ENCODE assay signal across 10 cellular contexts in genomic region chr1:111214884-111215283, GRCh38. TPM values are rescaled to one million over a fixed set of nuclear protein-coding genes. Genes with fewer than 3 reads are reported as not detected.
A peak's percentile ranks its signal among the peaks of the same experiment; 100 is the strongest.
DNase-seq lines count a peak whose midpoint lies in the region; ATAC-seq and TF ChIP-seq lines count a peak whose summit lies in the region.
"Had no signal": no experiment of that assay in that cellular context is flagged by ENCODE, and none has a peak within 500 bp of the region (broad histone marks: within the 10 kb centered on the region; RNA-seq: fewer than 3 reads in every experiment).

No MANE protein-coding gene starts in this region.

- no peak for DNase-seq in MCF 10A (ENCODE audit: unreplicated experiment)
- DNase-seq in breast epithelium (ENCODE audit: low spot score in 2 of 2) = no peak
- no peak for DNase-seq in activated T-helper 1 cell treated with anti-CD3 and anti-CD28 coated beads, Interleukin-12 subunit alpha, Interleukin-12 subunit beta, Interleukin-2, Interleukin-4 antibody, amounts not matched to agents 30 ng/mL and 10 ng/mL and 1 ng/mL, durations not matched to agents 14 hours and 24 hours and 36 hours (ENCODE audit: low spot score)
- DNase-seq in naive B cell = no peak
- no peak for DNase-seq in SKM-1 treated with dmso at 0.1 percent for 144 hours (lab: John Stamatoyannopoulos, UW; ENCODE audit: unreplicated experiment)
- DNase-seq in ACHN = no peak
- DNase-seq in HuH-7.5 (ENCODE audit: low spot score) = no peak
- DNase-seq: substantia nigra had no signal

- CTCF ChIA-PET in MCF 10A (lab: Yijun Ruan, JAX) = interaction anchor here (0.9 to 1.5 kb wide), 3 partner anchors 8 to 293 kb away, joined by 3 to 9 read pairs (median 5); no protein-coding TSS in a partner anchor

- H3K4me3 ChIP-seq in breast epithelium = no peak overlapping the region
- H3K4me3 ChIP-seq: A549 had no signal

- H3K4me1 ChIP-seq in breast epithelium = no peaks in the 10 kb centered on the region
- H3K4me1 ChIP-seq: A549 had no signal

- BruUV-seq in MCF 10A (replicated peaks; lab: Mats Ljungman, UMichigan) = no TSS peak

- TF ChIP-seq CTCF in MCF 10A (IDR thresholded peaks at IDR 0.05; ENCODE audit: unreplicated experiment) = no peak
- TF ChIP-seq CTCF in breast epithelium (IDR thresholded peaks at IDR 0.05) = no peak

- in situ Hi-C loops in ACHN (cut with HindIII; ENCODE audit: low pct_ligation_motif_present, low pct_unique_long_range_greater_than_20kb, low sequenced_read_pairs) = no loop called here

- H3K36me3 Mint-ChIP-seq in MCF 10A (ENCODE audit: insufficient read depth, unreplicated experiment) (no peaks in the 10 kb centered on the region), naive B cell (peaks cover 0 to 7% of the 10 kb centered on the region in 2 donors)
- H3K36me3 Mint-ChIP-seq in activated T-helper 1 cell treated with anti-CD3 and anti-CD28 coated beads, Interleukin-12 subunit alpha, Interleukin-12 subunit beta, Interleukin-2, Interleukin-4 antibody, amounts not matched to agents 30 ng/mL and 10 ng/mL and 1 ng/mL, durations not matched to agents 14 hours and 24 hours and 36 hours (ENCODE audit: low read depth) = peaks cover 5% of the 10 kb centered on the region

- H3K27me3 ChIP-seq in breast epithelium = no peaks in the 10 kb centered on the region

- H3K27ac Mint-ChIP-seq in MCF 10A (ENCODE audit: low read depth, unreplicated experiment) (peak overlapping the region; percentile 91), naive B cell (peak overlapping the region; percentile 75 to 99 (median 96))
- H3K27ac Mint-ChIP-seq in activated T-helper 1 cell treated with anti-CD3 and anti-CD28 coated beads, Interleukin-12 subunit alpha, Interleukin-12 subunit beta, Interleukin-2, Interleukin-4 antibody, amounts not matched to agents 30 ng/mL and 10 ng/mL and 1 ng/mL, durations not matched to agents 14 hours and 24 hours and 36 hours = peak overlapping the region; percentile 94

- H3K4me1 Mint-ChIP-seq in MCF 10A (ENCODE audit: insufficient read depth, unreplicated experiment) (peaks cover 14% of the 10 kb centered on the region), naive B cell (peaks cover 73 to 82% (median 80%) of the 10 kb centered on the region in 3 donors)
- peaks cover 84% of the 10 kb centered on the region for H3K4me1 Mint-ChIP-seq in activated T-helper 1 cell treated with anti-CD3 and anti-CD28 coated beads, Interleukin-12 subunit alpha, Interleukin-12 subunit beta, Interleukin-2, Interleukin-4 antibody, amounts not matched to agents 30 ng/mL and 10 ng/mL and 1 ng/mL, durations not matched to agents 14 hours and 24 hours and 36 hours (ENCODE audit: low read depth)

- no peaks in the 10 kb centered on the region for H3K36me3 ChIP-seq in breast epithelium

- intact Hi-C loops in MCF 10A (cut with micrococcal nuclease) = no loop called here
- intact Hi-C loops in breast epithelium (cut with DNase I; ENCODE audit: low total_unique reads) = loop anchor here (5.0 kb wide), 1 partner anchor 542 kb away; the partner anchor contains the start of gene DDX20
- intact Hi-C loops in activated T-helper 1 cell treated with anti-CD3 and anti-CD28 coated beads, Interleukin-12 subunit alpha, Interleukin-12 subunit beta, Interleukin-2, Interleukin-4 antibody, amounts not matched to agents 30 ng/mL and 10 ng/mL and 1 ng/mL, durations not matched to agents 14 hours and 24 hours and 36 hours (cut with micrococcal nuclease) = loop anchor here (1.0 to 5.0 kb wide), 3 partner anchors 7 to 407 kb away; partner anchors contain the start of gene LRIF1

- POLR2A ChIA-PET in MCF 10A (lab: Yijun Ruan, JAX) = interaction anchor here (0.5 to 1.8 kb wide), 4 partner anchors 13 to 233 kb away, joined by 3 to 8 read pairs (median 4); no protein-coding TSS in a partner anchor

- H3K27ac ChIP-seq in breast epithelium = no peak overlapping the region

- TF ChIP-seq POLR2A in breast epithelium (IDR thresholded peaks at IDR 0.05) = no peak

- no peaks in the 10 kb centered on the region for H3K9me3 ChIP-seq in breast epithelium
- H3K9me3 ChIP-seq: A549 had no signal

- no peak overlapping the region for H3K4me3 Mint-ChIP-seq in MCF 10A (ENCODE audit: unreplicated experiment)
- H3K4me3 Mint-ChIP-seq in activated T-helper 1 cell treated with anti-CD3 and anti-CD28 coated beads, Interleukin-12 subunit alpha, Interleukin-12 subunit beta, Interleukin-2, Interleukin-4 antibody, amounts not matched to agents 30 ng/mL and 10 ng/mL and 1 ng/mL, durations not matched to agents 14 hours and 24 hours and 36 hours = peak overlapping the region; percentile 64
- H3K4me3 Mint-ChIP-seq in naive B cell = peak overlapping the region; percentile 57 to 87 (median 74)

- ATAC-seq in naive B cell (ENCODE audit: low read depth in 2 of 2) (no peak), GM18868 (IDR thresholded peaks at IDR 0.05; ENCODE audit: unreplicated experiment) (no peak)
- ATAC-seq: A549 had no signal

- H3K9me3 Mint-ChIP-seq in MCF 10A (ENCODE audit: unreplicated experiment) (no peaks in the 10 kb centered on the region), naive B cell (peaks cover 0 to 4% (median 2%) of the 10 kb centered on the region in 7 donors)
- no peaks in the 10 kb centered on the region for H3K9me3 Mint-ChIP-seq in activated T-helper 1 cell treated with anti-CD3 and anti-CD28 coated beads, Interleukin-12 subunit alpha, Interleukin-12 subunit beta, Interleukin-2, Interleukin-4 antibody, amounts not matched to agents 30 ng/mL and 10 ng/mL and 1 ng/mL, durations not matched to agents 14 hours and 24 hours and 36 hours

- no peaks in the 10 kb centered on the region for H3K27me3 Mint-ChIP-seq in MCF 10A (ENCODE audit: insufficient read depth, unreplicated experiment)
- H3K27me3 Mint-ChIP-seq in activated T-helper 1 cell treated with anti-CD3 and anti-CD28 coated beads, Interleukin-12 subunit alpha, Interleukin-12 subunit beta, Interleukin-2, Interleukin-4 antibody, amounts not matched to agents 30 ng/mL and 10 ng/mL and 1 ng/mL, durations not matched to agents 14 hours and 24 hours and 36 hours (ENCODE audit: insufficient read depth) = no peaks in the 10 kb centered on the region
- peaks cover 0 to 4% (median 0%) of the 10 kb centered on the region in 3 donors for H3K27me3 Mint-ChIP-seq in naive B cell

RNA-seq across cellular contexts. Expression of gene CHI3L2, which starts 12.6 kb away (rescaled TPM):
- total RNA-seq in MCF 10A (2022) = 1.4 and 2.1 TPM in 2 replicates
- 10 to 100 TPM in 2 of 3 donors, 1 to 10 TPM in 1; 9.5 to 22.0 (median 14.1) TPM for total RNA-seq in breast epithelium
- total RNA-seq in activated T-helper 1 cell treated with anti-CD3 and anti-CD28 coated beads, Interleukin-12 subunit alpha, Interleukin-12 subunit beta, Interleukin-2, Interleukin-4 antibody, amounts not matched to agents 30 ng/mL and 10 ng/mL and 1 ng/mL, durations not matched to agents 14 hours and 24 hours and 36 hours = 2.8 and 4.0 TPM in 2 replicates
- polyA plus RNA-seq in naive B cell (ENCODE audit: low read depth in 6 of 6) = 100 to 1,000 TPM in 4 of 6 donors, 10 to 100 TPM in 2; 42.6 to 239 (median 159) TPM

RNA-seq across cellular contexts. Expression of gene DENND2D, which starts 14.4 kb away (rescaled TPM):
- 3.9 and 6.0 TPM in 2 replicates for total RNA-seq in MCF 10A (2022)
- total RNA-seq in breast epithelium = 10 to 100 TPM; 27.7 to 70.8 (median 34.4) TPM
- 205 and 206 TPM in 2 replicates for total RNA-seq in activated T-helper 1 cell treated with anti-CD3 and anti-CD28 coated beads, Interleukin-12 subunit alpha, Interleukin-12 subunit beta, Interleukin-2, Interleukin-4 antibody, amounts not matched to agents 30 ng/mL and 10 ng/mL and 1 ng/mL, durations not matched to agents 14 hours and 24 hours and 36 hours
- polyA plus RNA-seq in naive B cell (ENCODE audit: low read depth in 6 of 6) = 100 to 1,000 TPM in 2 of 6 donors, 10 to 100 TPM in 4; 60.2 to 124 (median 82.6) TPM
